In genomic region chrX:26747877-26748276, GRCh38 we compare ENCODE assay signal across 6 cellular contexts.
"Had no signal": no experiment of that assay in that cellular context is flagged by ENCODE, and none has a peak within 500 bp of the region (broad histone marks: within the 10 kb centered on the region; RNA-seq: fewer than 3 reads in every experiment).

No MANE protein-coding gene starts in this region.

- DNase-seq: GM23248, GOT3, H7, HFFc6 had no signal

- ATAC-seq: HCT116, HepG2 had no signal
